Comparison of ENCODE assay signal across 12 cellular contexts in genomic region chr5:448061-448765, GRCh38. TPM values are rescaled to one million over a fixed set of nuclear protein-coding genes. Genes with fewer than 3 reads are reported as not detected.
A peak's percentile ranks its signal among the peaks of the same experiment; 100 is the strongest.
DNase-seq lines count a peak whose midpoint lies in the region; ATAC-seq, FAIRE-seq and TF ChIP-seq lines count a peak whose summit lies in the region.
"Had no signal": no experiment of that assay in that cellular context is flagged by ENCODE, and none has a peak within 500 bp of the region (broad histone marks: within the 10 kb centered on the region; RNA-seq: fewer than 3 reads in every experiment).

No MANE protein-coding gene starts in this region.

- peak; percentile 1 for DNase-seq in activated CD4-positive, alpha-beta T cell treated with anti-CD3 and anti-CD28 coated beads for 48 hours
- no peak for DNase-seq in activated CD4-positive, alpha-beta T cell treated with anti-CD3 and anti-CD28 coated beads, Interleukin-2, amount 50 U/mL, for 4 hours
- DNase-seq in anterior cingulate cortex (lab: John Stamatoyannopoulos, UW) (peak in 48 of 58 donors; percentile 17 to 85 (median 64)), HepG2 (ENCODE audit: low spot score) (no peak), substantia nigra (lab: John Stamatoyannopoulos, UW) (peak in 43 of 49 donors; percentile 15 to 87 (median 65)), RWPE1 (ENCODE audit: low spot score) (no peak), NK-92 (lab: John Stamatoyannopoulos, UW; ENCODE audit: unreplicated experiment) (no peak)
- DNase-seq: cortex of kidney had no signal

- TF ChIP-seq EP300 in HepG2 (IDR thresholded peaks at IDR 0.05; ENCODE audit: low read depth in 2 of 2, low read length in 2 of 2) (no peak), HepG2 (CRISPR knock-in tag; IDR thresholded peaks at IDR 0.05; ENCODE audit: borderline replicate concordance) (no peak)

- POLR2A ChIA-PET in HepG2 (lab: Yijun Ruan, JAX), result no interaction called here
- POLR2A ChIA-PET in RWPE1 (lab: Yijun Ruan, JAX; ENCODE audit: low non-redundant PET), result no interaction called here

- no peaks in the 10 kb centered on the region; a peak in 1 of 5 replicates for H3K27me3 ChIP-seq in HepG2 (ENCODE audit: control insufficient read depth in 1 of 2, insufficient read depth in 2 of 2, low read length in 2 of 2)
- H3K27me3 ChIP-seq: gastrocnemius medialis had no signal

- in situ Hi-C loops in HepG2 (cut with HindIII; ENCODE audit: extremely low pct_ligation_motif_present, low pct_unique_long_range_greater_than_20kb), result no loop called here

- WGBS in HepG2 (ENCODE audit: low lambda C conversion rate), result 96% methylated on average over 20 of the region's 21 CpGs

- no peak overlapping the region for H3K4me2 ChIP-seq in HepG2 (ENCODE audit: low read depth, low read length)

- TF ChIP-seq POLR2A in HepG2 (IDR thresholded peaks at IDR 0.05; ENCODE audit: insufficient read depth in 1 of 2, low read depth in 2 of 2, low read length in 2 of 2), result no peak

- no peak overlapping the region for H3K4me3 ChIP-seq in HepG2 (replicated peaks in 1 of 3; ENCODE audit: insufficient read depth in 1 of 3, low read depth in 2 of 3, low read length in 3 of 3)
- H3K4me3 ChIP-seq: gastrocnemius medialis, skin epidermis had no signal

- FAIRE-seq in HepG2 (lab: Jason Lieb, UNC), result no peak

- TF ChIP-seq RAD21 in HepG2 (CRISPR knock-in tag; IDR thresholded peaks at IDR 0.05), result no peak

- BruUV-seq in HepG2 (replicated peaks; lab: Mats Ljungman, UMichigan), result no TSS peak

- no peak for TF ChIP-seq CTCF in HepG2 (CRISPR knock-in tag; IDR thresholded peaks at IDR 0.05)
- TF ChIP-seq CTCF in RWPE1 (conservative IDR thresholded peaks at IDR 0.05; ENCODE audit: low read depth), result no peak

- no peaks in the 10 kb centered on the region for H4K20me1 ChIP-seq in HepG2 (ENCODE audit: insufficient read depth, low read length)

- H3K4me1 ChIP-seq in HepG2 (ENCODE audit: insufficient read depth, low read length), result peaks cover 11% of the 10 kb centered on the region

- no peak overlapping the region for H3K9ac ChIP-seq in HepG2 (ENCODE audit: insufficient read depth, low read depth, low read length)

- intact Hi-C loops in HepG2 (cut with micrococcal nuclease; ENCODE audit: unreplicated experiment), result no loop called here

- peaks cover 27 to 63% of the 10 kb centered on the region in 2 experiments; a peak in 4 of 5 replicates for H3K36me3 ChIP-seq in HepG2 (replicated peaks in 1 of 2; ENCODE audit: control insufficient read depth in 1 of 2, insufficient read depth in 2 of 2, low read length in 2 of 2)

- H2AFZ ChIP-seq in HepG2 (ENCODE audit: low read length), result no peak overlapping the region

- H3K9me3 ChIP-seq in HepG2 (ENCODE audit: low read length), result peaks cover 6% of the 10 kb centered on the region; the same call in 1 of the 2 replicates

- CTCF ChIA-PET in HepG2 (lab: Yijun Ruan, JAX; ENCODE audit: low intra/inter-chr PET ratio, low total read pairs) (no interaction called here), RWPE1 (lab: Yijun Ruan, JAX) (interaction anchor here (0.6 kb wide), 1 partner anchor 10 kb away, joined by 6 read pairs; no protein-coding TSS in a partner anchor)

- ATAC-seq in HepG2 (no peak), GM21528 (IDR thresholded peaks at IDR 0.05; ENCODE audit: low FRiP score, unreplicated experiment) (no peak)
- ATAC-seq: gastrocnemius medialis, Panc1 had no signal

- H3K27ac ChIP-seq in HepG2 (ENCODE audit: extremely low read length, insufficient read depth, low read length) (no peak overlapping the region), substantia nigra (ENCODE audit: low read depth, low read length, poor library complexity, severe bottlenecking) (no peak overlapping the region), RWPE1 (no peak overlapping the region)
- H3K27ac ChIP-seq: gastrocnemius medialis had no signal

- peaks cover 17% of the 10 kb centered on the region for H3K79me2 ChIP-seq in HepG2 (ENCODE audit: insufficient read depth, low read length)

TF ChIP-seq in HepG2, 621 proteins besides CTCF, POLR2A, EP300 and RAD21:
- TF ChIP-seq AGO2 (optimal IDR thresholded peaks at IDR 0.05; ENCODE audit: low read depth, low read length), result peak; percentile 34
- no peak for TF ChIP-seq ZBTB2 (CRISPR knock-in tag; IDR thresholded peaks at IDR 0.05; ENCODE audit: low read depth)

RNA-seq across cellular contexts. Expression of gene EXOC3, which starts 5.2 kb away (rescaled TPM):
- total RNA-seq in HepG2 (2016; rRNA removed; fragmentation: Illumina TruSeq; extraction: Trizol), result 16.0 and 20.5 TPM in 2 replicates
- 7.2 and 7.9 TPM in 2 replicates for total RNA-seq in HepG2 (2016; cell fraction: cytosol; rRNA removed; fragmentation: Illumina TruSeq; extraction: Trizol; ENCODE audit: low read depth)
- total RNA-seq in HepG2 (2016; cell fraction: insoluble cytoplasmic fraction; rRNA removed; fragmentation: Illumina TruSeq; extraction: Trizol), result 14.6 and 19.5 TPM in 2 replicates
- 13.8 and 14.1 TPM in 2 replicates for total RNA-seq in HepG2 (2016; cell fraction: membrane; rRNA removed; fragmentation: Illumina TruSeq; extraction: Trizol)
- total RNA-seq in HepG2 (2016; cell fraction: nucleus; rRNA removed; fragmentation: Illumina TruSeq; extraction: Trizol), result 11.2 and 13.3 TPM in 2 replicates
- polyA plus RNA-seq in HepG2 (2011; rRNA removed), result 9.2 and 11.8 TPM in 2 replicates
- polyA plus RNA-seq in HepG2 (2011; cell fraction: cytosol; rRNA removed), result 6.8 and 8.3 TPM in 2 replicates
- 26.9 and 28.5 TPM in 2 replicates for polyA plus RNA-seq in HepG2 (2011; cell fraction: nucleus; rRNA removed)
- polyA plus RNA-seq in HepG2 (2012), result 14.6 and 15.2 TPM in 2 replicates
- 5.5 and 5.9 TPM in 2 replicates for polyA plus RNA-seq in HepG2 (2016; cell fraction: cytosol; fragmentation: Illumina TruSeq; extraction: Trizol; ENCODE audit: low read depth)
- polyA plus RNA-seq in HepG2 (2016; cell fraction: insoluble cytoplasmic fraction; fragmentation: Illumina TruSeq; extraction: Trizol; ENCODE audit: low read depth), result 14.3 and 16.5 TPM in 2 replicates
- polyA plus RNA-seq in HepG2 (2016; cell fraction: membrane; fragmentation: Illumina TruSeq; extraction: Trizol; ENCODE audit: low read depth), result 7.8 and 8.8 TPM in 2 replicates
- polyA plus RNA-seq in HepG2 (2016; cell fraction: nucleus; fragmentation: Illumina TruSeq; extraction: Trizol; ENCODE audit: insufficient read depth, low read depth), result 28.1 and 32.7 TPM in 2 replicates
- polyA minus RNA-seq in HepG2 (2011; rRNA and poly(A)+ RNA removed; ENCODE audit: low replicate concordance), result 15.9 and 55.4 TPM in 2 replicates
- polyA minus RNA-seq in HepG2 (2011; cell fraction: cytosol; rRNA and poly(A)+ RNA removed), result 6.1 and 7.2 TPM in 2 replicates
- polyA minus RNA-seq in HepG2 (2011; cell fraction: nucleus; rRNA and poly(A)+ RNA removed), result 12.9 and 14.2 TPM in 2 replicates

Comparison
In these comparisons a context has a peak if more than half of its experiments do, and no peak if none do; other contexts are left out.
1. DNase-seq: peak in activated CD4-positive, alpha-beta T cell treated with anti-CD3 and anti-CD28 coated beads for 48 hours (single experiment), anterior cingulate cortex (48 of 58) and substantia nigra (43 of 49); none in activated CD4-positive, alpha-beta T cell treated with anti-CD3 and anti-CD28 coated beads, Interleukin-2, amount 50 U/mL, for 4 hours (0 of 2), HepG2 (single experiment), RWPE1 (single experiment) and NK-92 (single experiment).